Comparison of ENCODE assay signal across 34 cellular contexts in genomic region chr10:122734266-122734665, GRCh38. TPM values are rescaled to one million over a fixed set of nuclear protein-coding genes. Genes with fewer than 3 reads are reported as not detected.
"Had no signal": no experiment of that assay in that cellular context is flagged by ENCODE, and none has a peak within 500 bp of the region (broad histone marks: within the 10 kb centered on the region; RNA-seq: fewer than 3 reads in every experiment).

No MANE protein-coding gene starts in this region.

- H3K27ac ChIP-seq: ascending aorta, breast epithelium, cardiac muscle cell, colonic mucosa, foreskin keratinocyte, gastrocnemius medialis, heart left ventricle had no signal

- H3K9me3 ChIP-seq: ascending aorta, breast epithelium, colonic mucosa, gastrocnemius medialis, heart left ventricle had no signal

- H3K36me3 ChIP-seq: ascending aorta, breast epithelium, cardiac muscle cell, colonic mucosa, gastrocnemius medialis, heart left ventricle had no signal

- H3K4me3 ChIP-seq: ascending aorta, breast epithelium, cardiac muscle cell, colonic mucosa, gastrocnemius medialis, heart left ventricle had no signal

- ATAC-seq: activated CD4-positive, alpha-beta T cell treated with anti-CD3 and anti-CD28 coated beads for 36 hours; activated CD8-positive, alpha-beta memory T cell treated with anti-CD3 and anti-CD28 coated beads, Interleukin-2, amount 10 ng/mL, durations not matched to agents 7 days and 5 days; activated CD8-positive, alpha-beta T cell treated with anti-CD3 and anti-CD28 coated beads, Interleukin-2, amount 10 ng/mL, durations not matched to agents 7 days and 5 days; activated naive CD4-positive, alpha-beta T cell treated with anti-CD3 and anti-CD28 coated beads, Interleukin-2, amount 50 U/mL, for 72 hours; esophagus mucosa; gastrocnemius medialis; heart left ventricle had no signal

- H3K4me1 ChIP-seq: ascending aorta, breast epithelium, colonic mucosa, gastrocnemius medialis, heart left ventricle had no signal

- H3K27me3 ChIP-seq: ascending aorta, cardiac muscle cell, colonic mucosa, foreskin keratinocyte had no signal

- DNase-seq: activated CD4-positive, alpha-beta memory T cell treated with anti-CD3 and anti-CD28 coated beads for 36 hours; activated CD4-positive, alpha-beta T cell treated with anti-CD3 and anti-CD28 coated beads for 36 hours; activated CD4-positive, alpha-beta T cell treated with anti-CD3 and anti-CD28 coated beads, Interleukin-2, amount 10 ng/mL, durations not matched to agents 24 days and 14 days; activated CD4-positive, CD25-positive, alpha-beta regulatory T cell; activated CD4-positive, CD25-positive, alpha-beta regulatory T cell treated with anti-CD3 and anti-CD28 coated beads, Interleukin-2, amount 50 U/mL, for 72 hours; activated CD8-positive, alpha-beta memory T cell treated with anti-CD3 and anti-CD28 coated beads, Interleukin-2, amount 10 ng/mL, durations not matched to agents 7 days and 5 days; activated CD8-positive, alpha-beta memory T cell treated with anti-CD3 and anti-CD28 coated beads, Interleukin-2, amount 50 U/mL, for 4 hours; activated CD8-positive, alpha-beta T cell treated with anti-CD3 and anti-CD28 coated beads, Interleukin-2, amount 10 ng/mL, durations not matched to agents 7 days and 5 days; activated effector memory CD4-positive, alpha-beta T cell treated with anti-CD3 and anti-CD28 coated beads, Interleukin-2, amount 50 U/mL, for 16 hours; activated naive CD4-positive, alpha-beta T cell treated with anti-CD3 and anti-CD28 coated beads for 36 hours; activated naive CD8-positive, alpha-beta T cell treated with anti-CD3 and anti-CD28 coated beads, Interleukin-2, amount 10 ng/mL, durations not matched to agents 7 days and 5 days; activated T-cell treated with anti-CD3 and anti-CD28 coated beads, Interleukin-2, amount 50 U/mL, for 1 hour; activated T-cell treated with anti-CD3 and anti-CD28 coated beads, Interleukin-2, amount 50 U/mL, for 48 hours; central memory CD4-positive, alpha-beta T cell; cerebellar nuclear complex; colonic mucosa; effector CD8-positive, alpha-beta T cell; gastrocnemius medialis; glutamatergic neuron; heart left ventricle; T-helper 2 cell had no signal

RNA-seq across cellular contexts. Expression of gene C10orf120, which starts 34.6 kb away (rescaled TPM):
- total RNA-seq: activated CD4-positive, alpha-beta memory T cell treated with anti-CD3 and anti-CD28 coated beads for 36 hours; activated CD4-positive, alpha-beta T cell treated with anti-CD3 and anti-CD28 coated beads for 36 hours; activated CD4-positive, alpha-beta T cell treated with anti-CD3 and anti-CD28 coated beads, Interleukin-2, amount 10 ng/mL, durations not matched to agents 24 days and 14 days; activated CD8-positive, alpha-beta memory T cell treated with anti-CD3 and anti-CD28 coated beads for 36 hours; activated CD8-positive, alpha-beta memory T cell treated with anti-CD3 and anti-CD28 coated beads, Interleukin-2, amount 10 ng/mL, durations not matched to agents 7 days and 5 days; activated CD8-positive, alpha-beta T cell treated with anti-CD3 and anti-CD28 coated beads, Interleukin-2, amount 10 ng/mL, durations not matched to agents 7 days and 5 days; activated naive CD4-positive, alpha-beta T cell treated with anti-CD3 and anti-CD28 coated beads for 36 hours; activated naive CD4-positive, alpha-beta T cell treated with anti-CD3 and anti-CD28 coated beads, Interleukin-2, amount 50 U/mL, for 72 hours; activated naive CD8-positive, alpha-beta T cell treated with anti-CD3 and anti-CD28 coated beads, Interleukin-2, amount 10 ng/mL, durations not matched to agents 7 days and 5 days; activated T-helper 1 cell treated with anti-CD3 and anti-CD28 coated beads, Interleukin-12 subunit alpha, Interleukin-12 subunit beta, Interleukin-2, Interleukin-4 antibody, amounts not matched to agents 30 ng/mL and 10 ng/mL and 1 ng/mL, durations not matched to agents 14 hours and 24 hours and 36 hours; activated T-helper 2 cell treated with anti-CD3 and anti-CD28 coated beads, Interferon-gamma antibody, Interleukin-2, Interleukin-4, amounts not matched to agents 10 μg/mL and 5 μg/mL and 100 μg/mL, durations not matched to agents 14 hours and 24 hours and 36 hours; ascending aorta; breast epithelium; cardiac muscle cell; colonic mucosa; dermis microvascular lymphatic vessel endothelial cell; endothelial cell of umbilical vein; epithelial cell of proximal tubule; esophagus mucosa; foreskin keratinocyte; gastrocnemius medialis; heart left ventricle; T-helper 1 cell treated with Interleukin-12 subunit alpha and Interleukin-12 subunit beta and Interleukin-4 antibody, amounts not matched to agents 30 ng/mL and 1 ng/mL, for 36 hours had no signal
- polyA plus RNA-seq: cardiac muscle cell, endothelial cell of umbilical vein, foreskin keratinocyte, heart left ventricle had no signal
